8 cellular contexts compared by ENCODE assay signal in genomic region chr20:46400828-46401477, GRCh38. TPM values are rescaled to one million over a fixed set of nuclear protein-coding genes. Genes with fewer than 3 reads are reported as not detected.
DNase-seq lines count a peak whose midpoint lies in the region; ATAC-seq and TF ChIP-seq lines count a peak whose summit lies in the region.

No MANE protein-coding gene starts in this region.

- H3K36me3 ChIP-seq in RWPE2 (ENCODE audit: low read depth) (peaks cover 30% of the 10 kb centered on the region), neural cell (ENCODE audit: insufficient read depth, low read length) (no peaks in the 10 kb centered on the region), Caco-2 (ENCODE audit: control insufficient read depth, insufficient read depth, low read length) (no peaks in the 10 kb centered on the region)

- H3K4me2 ChIP-seq in neural cell (ENCODE audit: low read length): no peak overlapping the region

- H3K4me3 Mint-ChIP-seq in Caco-2 (ENCODE audit: unreplicated experiment): no peak overlapping the region

- H4K20me1 ChIP-seq in neural cell (ENCODE audit: insufficient read depth): no peaks in the 10 kb centered on the region

- H3K27ac Mint-ChIP-seq in Caco-2 (ENCODE audit: unreplicated experiment): no peak overlapping the region

- no peak overlapping the region for H3K4me3 ChIP-seq in RWPE2 (ENCODE audit: severe bottlenecking)
- H3K4me3 ChIP-seq in neural cell (ENCODE audit: low read length): peak overlapping the region; percentile 22
- H3K4me3 ChIP-seq in Caco-2 (ENCODE audit: low read depth, low read length): no peak overlapping the region

- H3K79me2 ChIP-seq in neural cell (replicated peaks; ENCODE audit: insufficient read depth, low read length): peaks cover 47% of the 10 kb centered on the region

- no peak for TF ChIP-seq EP300 in neural cell (conservative IDR thresholded peaks at IDR 0.05; ENCODE audit: poor library complexity, severe bottlenecking)

- H3K27ac ChIP-seq in RWPE2 (ENCODE audit: poor library complexity, severe bottlenecking) (peak overlapping the region; percentile 53), neural cell (ENCODE audit: low read length) (peak overlapping the region; percentile 37)

- TF ChIP-seq CTCF in RWPE2 (IDR thresholded peaks at IDR 0.05; ENCODE audit: poor library complexity, severe bottlenecking): no peak
- no peak for TF ChIP-seq CTCF in neural cell (IDR thresholded peaks at IDR 0.05; ENCODE audit: poor library complexity, severe bottlenecking)
- TF ChIP-seq CTCF in Caco-2 (IDR thresholded peaks at IDR 0.05; ENCODE audit: insufficient read depth in 1 of 2, low read depth in 1 of 2, low read length in 1 of 2, severe bottlenecking in 1 of 2, unreplicated experiment in 1 of 2): no peak

- DNase-seq in ELR (ENCODE audit: low read depth): peak; percentile 71
- DNase-seq in RWPE2 (ENCODE audit: low spot score): peak; percentile 11
- DNase-seq in dedifferentiated amniotic fluid mesenchymal stem cell (ENCODE audit: extremely low spot score): peak; percentile 75
- no peak for DNase-seq in NCI-H345 treated with DMSO at 0.1 percent for 48 hours (lab: John Stamatoyannopoulos, UW; ENCODE audit: unreplicated experiment)
- DNase-seq in Caco-2: no peak
- no peak for DNase-seq in NCI-H1105 treated with DMSO at 0.1 percent for 48 hours (lab: John Stamatoyannopoulos, UW)

- POLR2A ChIA-PET in Caco-2 (lab: Charles Lee): no interaction called here

- no peak for TF ChIP-seq RAD21 in neural cell (conservative IDR thresholded peaks at IDR 0.05)

- H3K9me3 Mint-ChIP-seq in Caco-2 (ENCODE audit: unreplicated experiment): no peaks in the 10 kb centered on the region

- H3F3A ChIP-seq in neural cell (ENCODE audit: insufficient read depth, low read length, poor library complexity, severe bottlenecking): no peaks in the 10 kb centered on the region

- no peaks in the 10 kb centered on the region for H3K27me3 Mint-ChIP-seq in Caco-2 (ENCODE audit: insufficient read depth, unreplicated experiment)

- H3K36me3 Mint-ChIP-seq in Caco-2 (ENCODE audit: insufficient read depth, unreplicated experiment): peaks cover 12% of the 10 kb centered on the region

- no peaks in the 10 kb centered on the region for H3K9me2 ChIP-seq in neural cell (ENCODE audit: insufficient read depth, low read length)

- CTCF ChIA-PET in Caco-2 (lab: Charles Lee): no interaction called here

- peak overlapping the region; percentile 1 for H3K9ac ChIP-seq in neural cell (ENCODE audit: low read length)

- H3K9me3 ChIP-seq in RWPE2 (ENCODE audit: severe bottlenecking) (no peaks in the 10 kb centered on the region), neural cell (ENCODE audit: low read length) (no peaks in the 10 kb centered on the region), Caco-2 (no peaks in the 10 kb centered on the region)

- no peak overlapping the region for H2AFZ ChIP-seq in neural cell (ENCODE audit: low read depth, low read length)

- intact Hi-C loops in Caco-2 (cut with micrococcal nuclease; ENCODE audit: unreplicated experiment): no loop called here

- no TSS peak for BruUV-seq in Caco-2 (replicated peaks; lab: Mats Ljungman, UMichigan)

- peak; percentile 52 for ATAC-seq in RWPE2 (ENCODE audit: low read depth)
- no peak for ATAC-seq in GM21825 (IDR thresholded peaks at IDR 0.05; ENCODE audit: unreplicated experiment)

- H3K27me3 ChIP-seq in RWPE2 (ENCODE audit: insufficient read depth, poor library complexity, severe bottlenecking): no peaks in the 10 kb centered on the region
- H3K27me3 ChIP-seq in neural cell (ENCODE audit: insufficient read depth, low read depth, low read length): no peaks in the 10 kb centered on the region
- H3K27me3 ChIP-seq in Caco-2 (replicated peaks; ENCODE audit: control insufficient read depth, insufficient read depth, low read length): no peaks in the 10 kb centered on the region

- H3K4me1 Mint-ChIP-seq in Caco-2 (ENCODE audit: low read depth, unreplicated experiment): peaks cover 8% of the 10 kb centered on the region

- H3K4me1 ChIP-seq in RWPE2 (ENCODE audit: insufficient read depth, poor library complexity, severe bottlenecking) (peaks cover 18% of the 10 kb centered on the region), Caco-2 (peaks cover 8% of the 10 kb centered on the region; the same call in 1 of the 2 replicates)

TF ChIP-seq in neural cell, 6 proteins besides CTCF, POLR2A, EP300 and RAD21:
- TF ChIP-seq MXI1 (conservative IDR thresholded peaks at IDR 0.05; ENCODE audit: poor library complexity, severe bottlenecking): no peak
- TF ChIP-seq SMC3 (conservative IDR thresholded peaks at IDR 0.05; ENCODE audit: poor library complexity): no peak
- no peak for TF ChIP-seq REST (IDR thresholded peaks at IDR 0.05; ENCODE audit: borderline replicate concordance)
- no peak for TF ChIP-seq EZH2 (IDR thresholded peaks at IDR 0.05; ENCODE audit: borderline replicate concordance, insufficient read depth, low read length, poor library complexity, severe bottlenecking)
- no peak for TF ChIP-seq TAF1 (IDR thresholded peaks at IDR 0.05; ENCODE audit: low read depth)
- no peak for TF ChIP-seq POLR2AphosphoS5 (IDR thresholded peaks at IDR 0.05)

RNA-seq across cellular contexts. Expression of gene ELMO2, which starts 5.5 kb away (rescaled TPM):
- polyA plus RNA-seq in neural cell: 72.0 and 79.9 TPM in 2 replicates
- 107 and 122 TPM in 2 replicates for polyA minus RNA-seq in neural cell
- 75.0 and 82.4 TPM in 2 replicates for total RNA-seq in Caco-2 (2022)

Comparison
In these comparisons a context has a peak if more than half of its experiments do, and no peak if none do; other contexts are left out.
1. DNase-seq: peak in ELR (single experiment), RWPE2 (single experiment) and dedifferentiated amniotic fluid mesenchymal stem cell (single experiment); none in NCI-H345 treated with DMSO at 0.1 percent for 48 hours (single experiment), Caco-2 (0 of 2) and NCI-H1105 treated with DMSO at 0.1 percent for 48 hours (single experiment).